In the genomic region with DNA sequence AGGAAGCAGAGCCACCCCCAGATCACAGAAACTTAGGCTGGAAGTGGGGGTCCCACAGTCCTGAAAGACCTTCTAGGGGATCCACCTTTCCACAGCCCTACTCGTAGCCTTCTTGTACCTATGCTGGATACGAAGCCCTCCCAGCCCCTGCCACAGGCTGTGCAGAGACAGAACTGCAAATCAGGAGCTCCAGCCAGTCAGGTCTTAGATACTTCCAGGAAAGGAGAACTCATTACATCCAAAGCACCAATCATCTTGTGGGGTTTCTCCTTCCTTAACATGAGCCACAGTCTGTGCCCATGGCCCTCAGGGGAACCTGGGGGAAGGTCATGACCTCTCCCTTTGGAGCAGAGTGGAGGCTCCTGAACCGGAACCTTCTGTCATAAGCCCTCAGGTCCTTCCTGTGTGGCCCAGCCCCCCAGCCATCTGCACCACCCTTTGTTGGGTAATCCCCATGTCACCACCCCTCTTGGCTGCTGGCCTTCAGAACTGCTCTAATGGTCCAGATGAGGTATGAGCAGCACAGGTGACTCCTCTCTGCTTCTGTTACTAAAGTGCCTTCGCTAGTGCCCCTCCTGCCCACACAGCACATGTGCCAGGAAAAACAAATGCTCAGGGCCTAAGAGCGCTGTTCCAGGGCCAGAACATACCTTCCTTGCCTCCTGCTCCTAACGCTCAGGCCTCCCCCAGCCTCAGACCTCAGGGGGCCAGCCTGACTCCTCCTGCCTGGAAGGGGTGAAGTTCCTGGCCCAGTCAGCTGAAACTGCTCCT, we compare ENCODE assay signal across 1 cellular context.
TF ChIP-seq lines count a peak whose summit lies in the region.

No MANE protein-coding gene starts in this region.

TF ChIP-seq in HepG2, 621 proteins besides CTCF, POLR2A, EP300 and RAD21 (continued from another document):
- TF ChIP-seq, protein P1, sequence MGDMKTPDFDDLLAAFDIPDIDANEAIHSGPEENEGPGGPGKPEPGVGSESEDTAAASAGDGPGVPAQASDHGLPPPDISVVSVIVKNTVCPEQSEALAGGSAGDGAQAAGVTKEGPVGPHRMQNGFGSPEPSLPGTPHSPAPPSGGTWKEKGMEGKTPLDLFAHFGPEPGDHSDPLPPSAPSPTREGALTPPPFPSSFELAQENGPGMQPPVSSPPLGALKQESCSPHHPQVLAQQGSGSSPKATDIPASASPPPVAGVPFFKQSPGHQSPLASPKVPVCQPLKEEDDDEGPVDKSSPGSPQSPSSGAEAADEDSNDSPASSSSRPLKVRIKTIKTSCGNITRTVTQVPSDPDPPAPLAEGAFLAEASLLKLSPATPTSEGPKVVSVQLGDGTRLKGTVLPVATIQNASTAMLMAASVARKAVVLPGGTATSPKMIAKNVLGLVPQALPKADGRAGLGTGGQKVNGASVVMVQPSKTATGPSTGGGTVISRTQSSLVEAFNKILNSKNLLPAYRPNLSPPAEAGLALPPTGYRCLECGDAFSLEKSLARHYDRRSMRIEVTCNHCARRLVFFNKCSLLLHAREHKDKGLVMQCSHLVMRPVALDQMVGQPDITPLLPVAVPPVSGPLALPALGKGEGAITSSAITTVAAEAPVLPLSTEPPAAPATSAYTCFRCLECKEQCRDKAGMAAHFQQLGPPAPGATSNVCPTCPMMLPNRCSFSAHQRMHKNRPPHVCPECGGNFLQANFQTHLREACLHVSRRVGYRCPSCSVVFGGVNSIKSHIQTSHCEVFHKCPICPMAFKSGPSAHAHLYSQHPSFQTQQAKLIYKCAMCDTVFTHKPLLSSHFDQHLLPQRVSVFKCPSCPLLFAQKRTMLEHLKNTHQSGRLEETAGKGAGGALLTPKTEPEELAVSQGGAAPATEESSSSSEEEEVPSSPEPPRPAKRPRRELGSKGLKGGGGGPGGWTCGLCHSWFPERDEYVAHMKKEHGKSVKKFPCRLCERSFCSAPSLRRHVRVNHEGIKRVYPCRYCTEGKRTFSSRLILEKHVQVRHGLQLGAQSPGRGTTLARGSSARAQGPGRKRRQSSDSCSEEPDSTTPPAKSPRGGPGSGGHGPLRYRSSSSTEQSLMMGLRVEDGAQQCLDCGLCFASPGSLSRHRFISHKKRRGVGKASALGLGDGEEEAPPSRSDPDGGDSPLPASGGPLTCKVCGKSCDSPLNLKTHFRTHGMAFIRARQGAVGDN (CRISPR knock-in tag; IDR thresholded peaks at IDR 0.05) = peak; percentile 69
- TF ChIP-seq ZNF296 (CRISPR knock-in tag; conservative IDR thresholded peaks at IDR 0.05) (no peak), POLR2AphosphoS5 (IDR thresholded peaks at IDR 0.05; ENCODE audit: low read depth, low read length) (peak; percentile 3; the same call in 1 of the 2 replicates), ZFP90 (CRISPR knock-in tag; IDR thresholded peaks at IDR 0.05; ENCODE audit: borderline replicate concordance) (no peak), MTF2 (CRISPR knock-in tag; IDR thresholded peaks at IDR 0.05; ENCODE audit: borderline replicate concordance) (no peak)
- TF ChIP-seq, protein P2, sequence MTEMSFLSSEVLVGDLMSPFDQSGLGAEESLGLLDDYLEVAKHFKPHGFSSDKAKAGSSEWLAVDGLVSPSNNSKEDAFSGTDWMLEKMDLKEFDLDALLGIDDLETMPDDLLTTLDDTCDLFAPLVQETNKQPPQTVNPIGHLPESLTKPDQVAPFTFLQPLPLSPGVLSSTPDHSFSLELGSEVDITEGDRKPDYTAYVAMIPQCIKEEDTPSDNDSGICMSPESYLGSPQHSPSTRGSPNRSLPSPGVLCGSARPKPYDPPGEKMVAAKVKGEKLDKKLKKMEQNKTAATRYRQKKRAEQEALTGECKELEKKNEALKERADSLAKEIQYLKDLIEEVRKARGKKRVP (CRISPR knock-in tag; IDR thresholded peaks at IDR 0.05) = no peak
- TF ChIP-seq, protein P3, sequence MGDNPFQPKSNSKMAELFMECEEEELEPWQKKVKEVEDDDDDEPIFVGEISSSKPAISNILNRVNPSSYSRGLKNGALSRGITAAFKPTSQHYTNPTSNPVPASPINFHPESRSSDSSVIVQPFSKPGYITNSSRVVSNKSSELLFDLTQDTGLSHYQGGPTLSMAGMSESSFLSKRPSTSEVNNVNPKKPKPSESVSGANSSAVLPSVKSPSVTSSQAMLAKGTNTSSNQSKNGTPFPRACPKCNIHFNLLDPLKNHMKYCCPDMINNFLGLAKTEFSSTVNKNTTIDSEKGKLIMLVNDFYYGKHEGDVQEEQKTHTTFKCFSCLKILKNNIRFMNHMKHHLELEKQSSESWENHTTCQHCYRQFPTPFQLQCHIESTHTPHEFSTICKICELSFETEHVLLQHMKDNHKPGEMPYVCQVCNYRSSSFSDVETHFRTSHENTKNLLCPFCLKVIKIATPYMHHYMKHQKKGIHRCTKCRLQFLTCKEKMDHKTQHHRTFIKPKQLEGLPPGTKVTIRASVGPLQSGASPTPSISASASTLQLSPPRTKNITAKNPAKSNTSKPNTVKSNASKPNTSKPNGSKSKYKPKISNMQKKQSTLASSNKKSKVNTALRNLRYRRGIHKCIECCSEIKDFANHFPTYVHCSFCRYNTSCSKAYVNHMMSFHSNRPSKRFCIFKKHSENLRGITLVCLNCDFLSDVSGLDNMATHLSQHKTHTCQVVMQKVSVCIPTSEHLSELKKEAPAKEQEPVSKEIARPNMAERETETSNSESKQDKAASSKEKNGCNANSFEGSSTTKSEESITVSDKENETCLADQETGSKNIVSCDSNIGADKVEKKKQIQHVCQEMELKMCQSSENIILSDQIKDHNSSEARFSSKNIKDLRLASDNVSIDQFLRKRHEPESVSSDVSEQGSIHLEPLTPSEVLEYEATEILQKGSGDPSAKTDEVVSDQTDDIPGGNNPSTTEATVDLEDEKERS (CRISPR knock-in tag; IDR thresholded peaks at IDR 0.05) = 0 out of 2 replicates have a peak, but pooled peaks have one; percentile 21
